2 cellular contexts compared by ENCODE assay signal in the genomic region with DNA sequence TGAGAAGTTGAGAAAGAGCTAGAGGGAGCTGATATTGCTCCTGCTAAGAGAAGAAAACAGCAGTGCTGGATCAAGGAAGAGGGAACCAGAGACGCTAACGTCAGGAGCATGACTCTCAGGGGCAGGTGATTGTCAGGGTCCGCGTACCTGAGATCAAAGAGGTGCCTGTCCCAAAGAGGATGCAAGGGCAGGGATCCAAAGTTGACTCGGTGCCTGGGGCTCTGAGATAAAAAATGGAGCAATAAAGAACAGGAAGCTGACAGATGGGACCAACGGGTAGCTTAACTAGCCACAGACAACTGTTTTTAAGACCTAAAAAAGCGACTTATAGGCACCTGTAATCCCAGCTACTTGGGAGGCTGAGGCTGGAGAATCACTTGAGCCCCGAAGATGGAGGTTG.
TF ChIP-seq lines count a peak whose summit lies in the region.

No MANE protein-coding gene starts in this region.

TF ChIP-seq in GM23338, 12 proteins besides CTCF, POLR2A, EP300 and RAD21 (continued from another document and continues in another):
- TF ChIP-seq, protein P1, sequence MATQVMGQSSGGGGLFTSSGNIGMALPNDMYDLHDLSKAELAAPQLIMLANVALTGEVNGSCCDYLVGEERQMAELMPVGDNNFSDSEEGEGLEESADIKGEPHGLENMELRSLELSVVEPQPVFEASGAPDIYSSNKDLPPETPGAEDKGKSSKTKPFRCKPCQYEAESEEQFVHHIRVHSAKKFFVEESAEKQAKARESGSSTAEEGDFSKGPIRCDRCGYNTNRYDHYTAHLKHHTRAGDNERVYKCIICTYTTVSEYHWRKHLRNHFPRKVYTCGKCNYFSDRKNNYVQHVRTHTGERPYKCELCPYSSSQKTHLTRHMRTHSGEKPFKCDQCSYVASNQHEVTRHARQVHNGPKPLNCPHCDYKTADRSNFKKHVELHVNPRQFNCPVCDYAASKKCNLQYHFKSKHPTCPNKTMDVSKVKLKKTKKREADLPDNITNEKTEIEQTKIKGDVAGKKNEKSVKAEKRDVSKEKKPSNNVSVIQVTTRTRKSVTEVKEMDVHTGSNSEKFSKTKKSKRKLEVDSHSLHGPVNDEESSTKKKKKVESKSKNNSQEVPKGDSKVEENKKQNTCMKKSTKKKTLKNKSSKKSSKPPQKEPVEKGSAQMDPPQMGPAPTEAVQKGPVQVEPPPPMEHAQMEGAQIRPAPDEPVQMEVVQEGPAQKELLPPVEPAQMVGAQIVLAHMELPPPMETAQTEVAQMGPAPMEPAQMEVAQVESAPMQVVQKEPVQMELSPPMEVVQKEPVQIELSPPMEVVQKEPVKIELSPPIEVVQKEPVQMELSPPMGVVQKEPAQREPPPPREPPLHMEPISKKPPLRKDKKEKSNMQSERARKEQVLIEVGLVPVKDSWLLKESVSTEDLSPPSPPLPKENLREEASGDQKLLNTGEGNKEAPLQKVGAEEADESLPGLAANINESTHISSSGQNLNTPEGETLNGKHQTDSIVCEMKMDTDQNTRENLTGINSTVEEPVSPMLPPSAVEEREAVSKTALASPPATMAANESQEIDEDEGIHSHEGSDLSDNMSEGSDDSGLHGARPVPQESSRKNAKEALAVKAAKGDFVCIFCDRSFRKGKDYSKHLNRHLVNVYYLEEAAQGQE (IDR thresholded peaks at IDR 0.05; ENCODE audit: unreplicated experiment): no peak
- TF ChIP-seq EZH2 (IDR thresholded peaks at IDR 0.05; ENCODE audit: low read depth, unreplicated experiment) (no peak), ZNF331 (CRISPR knock-in tag; IDR thresholded peaks at IDR 0.05; ENCODE audit: low read depth) (no peak), ZNF114 (CRISPR knock-in tag; IDR thresholded peaks at IDR 0.05) (no peak), CREB1 (CRISPR knock-in tag; IDR thresholded peaks at IDR 0.05; ENCODE audit: low read depth) (no peak), NANOG (IDR thresholded peaks at IDR 0.05; ENCODE audit: borderline replicate concordance) (no peak), POLR2AphosphoS5 (IDR thresholded peaks at IDR 0.05; ENCODE audit: low read depth) (no peak), JUNB (IDR thresholded peaks at IDR 0.05; ENCODE audit: unreplicated experiment) (no peak)
- TF ChIP-seq, protein P2, sequence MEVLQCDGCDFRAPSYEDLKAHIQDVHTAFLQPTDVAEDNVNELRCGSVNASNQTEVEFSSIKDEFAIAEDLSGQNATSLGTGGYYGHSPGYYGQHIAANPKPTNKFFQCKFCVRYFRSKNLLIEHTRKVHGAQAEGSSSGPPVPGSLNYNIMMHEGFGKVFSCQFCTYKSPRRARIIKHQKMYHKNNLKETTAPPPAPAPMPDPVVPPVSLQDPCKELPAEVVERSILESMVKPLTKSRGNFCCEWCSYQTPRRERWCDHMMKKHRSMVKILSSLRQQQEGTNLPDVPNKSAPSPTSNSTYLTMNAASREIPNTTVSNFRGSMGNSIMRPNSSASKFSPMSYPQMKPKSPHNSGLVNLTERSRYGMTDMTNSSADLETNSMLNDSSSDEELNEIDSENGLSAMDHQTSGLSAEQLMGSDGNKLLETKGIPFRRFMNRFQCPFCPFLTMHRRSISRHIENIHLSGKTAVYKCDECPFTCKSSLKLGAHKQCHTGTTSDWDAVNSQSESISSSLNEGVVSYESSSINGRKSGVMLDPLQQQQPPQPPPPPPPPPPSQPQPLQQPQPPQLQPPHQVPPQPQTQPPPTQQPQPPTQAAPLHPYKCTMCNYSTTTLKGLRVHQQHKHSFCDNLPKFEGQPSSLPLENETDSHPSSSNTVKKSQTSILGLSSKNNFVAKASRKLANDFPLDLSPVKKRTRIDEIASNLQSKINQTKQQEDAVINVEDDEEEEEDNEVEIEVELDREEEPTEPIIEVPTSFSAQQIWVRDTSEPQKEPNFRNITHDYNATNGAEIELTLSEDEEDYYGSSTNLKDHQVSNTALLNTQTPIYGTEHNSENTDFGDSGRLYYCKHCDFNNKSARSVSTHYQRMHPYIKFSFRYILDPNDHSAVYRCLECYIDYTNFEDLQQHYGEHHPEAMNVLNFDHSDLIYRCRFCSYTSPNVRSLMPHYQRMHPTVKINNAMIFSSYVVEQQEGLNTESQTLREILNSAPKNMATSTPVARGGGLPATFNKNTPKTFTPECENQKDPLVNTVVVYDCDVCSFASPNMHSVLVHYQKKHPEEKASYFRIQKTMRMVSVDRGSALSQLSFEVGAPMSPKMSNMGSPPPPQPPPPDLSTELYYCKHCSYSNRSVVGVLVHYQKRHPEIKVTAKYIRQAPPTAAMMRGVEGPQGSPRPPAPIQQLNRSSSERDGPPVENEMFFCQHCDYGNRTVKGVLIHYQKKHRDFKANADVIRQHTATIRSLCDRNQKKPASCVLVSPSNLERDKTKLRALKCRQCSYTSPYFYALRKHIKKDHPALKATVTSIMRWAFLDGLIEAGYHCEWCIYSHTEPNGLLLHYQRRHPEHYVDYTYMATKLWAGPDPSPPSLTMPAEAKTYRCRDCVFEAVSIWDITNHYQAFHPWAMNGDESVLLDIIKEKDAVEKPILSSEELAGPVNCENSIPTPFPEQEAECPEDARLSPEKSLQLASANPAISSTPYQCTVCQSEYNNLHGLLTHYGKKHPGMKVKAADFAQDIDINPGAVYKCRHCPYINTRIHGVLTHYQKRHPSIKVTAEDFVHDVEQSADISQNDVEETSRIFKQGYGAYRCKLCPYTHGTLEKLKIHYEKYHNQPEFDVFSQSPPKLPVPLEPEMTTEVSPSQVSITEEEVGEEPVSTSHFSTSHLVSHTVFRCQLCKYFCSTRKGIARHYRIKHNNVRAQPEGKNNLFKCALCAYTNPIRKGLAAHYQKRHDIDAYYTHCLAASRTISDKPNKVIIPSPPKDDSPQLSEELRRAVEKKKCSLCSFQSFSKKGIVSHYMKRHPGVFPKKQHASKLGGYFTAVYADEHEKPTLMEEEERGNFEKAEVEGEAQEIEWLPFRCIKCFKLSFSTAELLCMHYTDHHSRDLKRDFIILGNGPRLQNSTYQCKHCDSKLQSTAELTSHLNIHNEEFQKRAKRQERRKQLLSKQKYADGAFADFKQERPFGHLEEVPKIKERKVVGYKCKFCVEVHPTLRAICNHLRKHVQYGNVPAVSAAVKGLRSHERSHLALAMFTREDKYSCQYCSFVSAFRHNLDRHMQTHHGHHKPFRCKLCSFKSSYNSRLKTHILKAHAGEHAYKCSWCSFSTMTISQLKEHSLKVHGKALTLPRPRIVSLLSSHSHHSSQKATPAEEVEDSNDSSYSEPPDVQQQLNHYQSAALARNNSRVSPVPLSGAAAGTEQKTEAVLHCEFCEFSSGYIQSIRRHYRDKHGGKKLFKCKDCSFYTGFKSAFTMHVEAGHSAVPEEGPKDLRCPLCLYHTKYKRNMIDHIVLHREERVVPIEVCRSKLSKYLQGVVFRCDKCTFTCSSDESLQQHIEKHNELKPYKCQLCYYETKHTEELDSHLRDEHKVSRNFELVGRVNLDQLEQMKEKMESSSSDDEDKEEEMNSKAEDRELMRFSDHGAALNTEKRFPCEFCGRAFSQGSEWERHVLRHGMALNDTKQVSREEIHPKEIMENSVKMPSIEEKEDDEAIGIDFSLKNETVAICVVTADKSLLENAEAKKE (CRISPR knock-in tag; IDR thresholded peaks at IDR 0.05): no peak
- TF ChIP-seq, protein P3, sequence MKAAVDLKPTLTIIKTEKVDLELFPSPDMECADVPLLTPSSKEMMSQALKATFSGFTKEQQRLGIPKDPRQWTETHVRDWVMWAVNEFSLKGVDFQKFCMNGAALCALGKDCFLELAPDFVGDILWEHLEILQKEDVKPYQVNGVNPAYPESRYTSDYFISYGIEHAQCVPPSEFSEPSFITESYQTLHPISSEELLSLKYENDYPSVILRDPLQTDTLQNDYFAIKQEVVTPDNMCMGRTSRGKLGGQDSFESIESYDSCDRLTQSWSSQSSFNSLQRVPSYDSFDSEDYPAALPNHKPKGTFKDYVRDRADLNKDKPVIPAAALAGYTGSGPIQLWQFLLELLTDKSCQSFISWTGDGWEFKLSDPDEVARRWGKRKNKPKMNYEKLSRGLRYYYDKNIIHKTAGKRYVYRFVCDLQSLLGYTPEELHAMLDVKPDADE (IDR thresholded peaks at IDR 0.05): no peak

TF ChIP-seq in H1, 55 proteins besides CTCF, POLR2A, EP300 and RAD21 (continued from another document):
- TF ChIP-seq RFX5 (IDR thresholded peaks at IDR 0.05; ENCODE audit: borderline replicate concordance, low read depth, low read length): no peak
- TF ChIP-seq, protein P4, sequence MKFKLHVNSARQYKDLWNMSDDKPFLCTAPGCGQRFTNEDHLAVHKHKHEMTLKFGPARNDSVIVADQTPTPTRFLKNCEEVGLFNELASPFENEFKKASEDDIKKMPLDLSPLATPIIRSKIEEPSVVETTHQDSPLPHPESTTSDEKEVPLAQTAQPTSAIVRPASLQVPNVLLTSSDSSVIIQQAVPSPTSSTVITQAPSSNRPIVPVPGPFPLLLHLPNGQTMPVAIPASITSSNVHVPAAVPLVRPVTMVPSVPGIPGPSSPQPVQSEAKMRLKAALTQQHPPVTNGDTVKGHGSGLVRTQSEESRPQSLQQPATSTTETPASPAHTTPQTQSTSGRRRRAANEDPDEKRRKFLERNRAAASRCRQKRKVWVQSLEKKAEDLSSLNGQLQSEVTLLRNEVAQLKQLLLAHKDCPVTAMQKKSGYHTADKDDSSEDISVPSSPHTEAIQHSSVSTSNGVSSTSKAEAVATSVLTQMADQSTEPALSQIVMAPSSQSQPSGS (IDR thresholded peaks at IDR 0.05; ENCODE audit: low read length): no peak
- no peak for TF ChIP-seq TCF12 (IDR thresholded peaks at IDR 0.05; ENCODE audit: low read depth, low read length)
- TF ChIP-seq CTBP2 (IDR thresholded peaks at IDR 0.05; ENCODE audit: borderline replicate concordance, insufficient read depth, insufficient read length, low read length): no peak
